In the genomic region with DNA sequence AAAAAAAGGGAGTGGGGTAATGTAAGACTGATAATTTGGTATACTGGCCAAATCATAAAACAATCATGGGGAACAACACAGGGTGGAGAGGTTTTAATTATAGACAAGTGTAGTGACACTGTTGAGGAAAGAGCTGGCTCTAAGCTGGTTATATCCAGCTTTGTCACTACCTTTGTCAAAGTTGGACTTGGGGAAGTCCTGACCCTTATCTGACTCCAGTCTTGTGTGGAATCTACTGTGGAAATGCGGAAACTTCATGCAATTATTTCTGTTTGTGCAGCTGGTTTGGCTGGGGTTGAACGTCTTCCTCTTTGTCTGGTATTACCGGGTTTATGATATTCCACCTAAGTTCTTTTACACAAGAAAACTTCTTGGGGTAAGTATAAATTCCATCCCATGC, we compare ENCODE assay signal across 19 cellular contexts. TPM values are rescaled to one million over a fixed set of nuclear protein-coding genes. Genes with fewer than 3 reads are reported as not detected.
DNase-seq lines count a peak whose midpoint lies in the region; ATAC-seq and TF ChIP-seq lines count a peak whose summit lies in the region.
"Had no signal": no experiment of that assay in that cellular context is flagged by ENCODE, and none has a peak within 500 bp of the region (broad histone marks: within the 10 kb centered on the region; RNA-seq: fewer than 3 reads in every experiment).

No MANE protein-coding gene starts in this region.

- no peaks in the 10 kb centered on the region for H3K36me3 ChIP-seq in subcutaneous abdominal adipose tissue (ENCODE audit: control insufficient read depth in 5 of 5, insufficient read depth in 5 of 5, low read length in 5 of 5)
- H3K36me3 ChIP-seq in CD4-positive, alpha-beta memory T cell (ENCODE audit: insufficient read depth, low read length) = no peaks in the 10 kb centered on the region
- H3K36me3 ChIP-seq: BLaER1, cardiac muscle cell had no signal

- intact Hi-C loops in activated B cell treated with CpG ODN at 0.5 μM for 24 hours (cut with micrococcal nuclease) = loop anchor here (2.0 kb wide), 1 partner anchor 15 kb away; no protein-coding TSS in a partner anchor
- intact Hi-C loops in CD4-positive, alpha-beta memory T cell (cut with micrococcal nuclease) = no loop called here

- no peak for DNase-seq in activated B cell treated with CpG ODN at 0.5 μM for 24 hours
- DNase-seq in NCI-H1048 (lab: John Stamatoyannopoulos, UW) = no peak
- no peak for DNase-seq in CD4-positive, alpha-beta memory T cell
- no peak for DNase-seq in COLO668 (lab: John Stamatoyannopoulos, UW; ENCODE audit: unreplicated experiment)
- DNase-seq: activated CD8-positive, alpha-beta T cell treated with anti-CD3 and anti-CD28 coated beads, Interleukin-2, amount 10 ng/mL, durations not matched to agents 7 days and 5 days; DMS79; effector CD4-positive, alpha-beta T cell; HCEC 1CT; NCI-H1092; NCI-H748 treated with DMSO at 0.1 percent for 48 hours; stimulated activated CD4-positive, alpha-beta T cell treated with anti-CD3 and anti-CD28 coated beads, Interleukin-2, amount 100 ng/mL, for 48 hours; testis had no signal

- peaks cover 0 to 11% (median 0%) of the 10 kb centered on the region in 5 donors for H3K27me3 ChIP-seq in subcutaneous abdominal adipose tissue (ENCODE audit: control insufficient read depth in 5 of 5, insufficient read depth in 4 of 5, low read length in 5 of 5)
- no peaks in the 10 kb centered on the region for H3K27me3 ChIP-seq in CD4-positive, alpha-beta memory T cell (ENCODE audit: insufficient read depth, low read length)
- H3K27me3 ChIP-seq: BLaER1, cardiac muscle cell, hepatocyte, testis had no signal

- H3K36me3 Mint-ChIP-seq in activated B cell treated with CpG ODN at 0.5 μM for 24 hours (ENCODE audit: low read depth) = peaks cover 50% of the 10 kb centered on the region
- no peaks in the 10 kb centered on the region for H3K36me3 Mint-ChIP-seq in CD4-positive, alpha-beta memory T cell

- CTCF ChIA-PET in activated B cell treated with CpG ODN at 0.5 μM for 24 hours (lab: Charles Lee) = interaction anchor here (1.0 to 2.2 kb wide), 3 partner anchors 36 to 43 kb away, joined by 3 to 17 read pairs (median 6); no protein-coding TSS in a partner anchor
- CTCF ChIA-PET in CD4-positive, alpha-beta memory T cell (lab: Charles Lee; ENCODE audit: partially characterized antibody) = no interaction called here

- POLR2A ChIA-PET in activated B cell treated with CpG ODN at 0.5 μM for 24 hours (lab: Charles Lee) = interaction anchor here (1.8 to 11.2 kb wide), 6 partner anchors 15 to 43 kb away, joined by 8 to 155 read pairs (median 27); no protein-coding TSS in a partner anchor
- POLR2A ChIA-PET in CD4-positive, alpha-beta memory T cell (lab: Charles Lee; ENCODE audit: partially characterized antibody) = no interaction called here

- H3K27ac ChIP-seq in subcutaneous abdominal adipose tissue (ENCODE audit: low read depth, low read length) = no peak overlapping the region
- H3K27ac ChIP-seq in CD4-positive, alpha-beta memory T cell (ENCODE audit: low read depth, low read length) = no peak overlapping the region
- H3K27ac ChIP-seq: BLaER1, cardiac muscle cell, hepatocyte, testis had no signal

- peak overlapping the region; percentile 86 for H3K4me3 Mint-ChIP-seq in activated B cell treated with CpG ODN at 0.5 μM for 24 hours
- no peak overlapping the region for H3K4me3 Mint-ChIP-seq in CD4-positive, alpha-beta memory T cell
- H3K4me3 Mint-ChIP-seq: activated CD8-positive, alpha-beta T cell treated with anti-CD3 and anti-CD28 coated beads, Interleukin-2, amount 10 ng/mL, durations not matched to agents 7 days and 5 days had no signal

- H3K27me3 Mint-ChIP-seq in activated B cell treated with CpG ODN at 0.5 μM for 24 hours = no peaks in the 10 kb centered on the region
- no peaks in the 10 kb centered on the region for H3K27me3 Mint-ChIP-seq in CD4-positive, alpha-beta memory T cell

- peak; percentile 17 for ATAC-seq in GM18502 (IDR thresholded peaks at IDR 0.05; ENCODE audit: poor library complexity, unreplicated experiment)
- ATAC-seq in HG02798 (IDR thresholded peaks at IDR 0.05; ENCODE audit: poor library complexity, unreplicated experiment) = peak; percentile 5
- no peak for ATAC-seq in activated B cell treated with CpG ODN at 0.5 μM for 24 hours (ENCODE audit: low read depth)
- ATAC-seq: activated CD8-positive, alpha-beta T cell treated with anti-CD3 and anti-CD28 coated beads, Interleukin-2, amount 10 ng/mL, durations not matched to agents 7 days and 5 days had no signal

- H3K9me3 Mint-ChIP-seq in activated B cell treated with CpG ODN at 0.5 μM for 24 hours = no peaks in the 10 kb centered on the region
- no peaks in the 10 kb centered on the region for H3K9me3 Mint-ChIP-seq in CD4-positive, alpha-beta memory T cell

- peaks cover 66% of the 10 kb centered on the region for H3K4me1 Mint-ChIP-seq in activated B cell treated with CpG ODN at 0.5 μM for 24 hours
- peaks cover 16 to 25% (median 19%) of the 10 kb centered on the region in 4 donors for H3K4me1 Mint-ChIP-seq in CD4-positive, alpha-beta memory T cell

- peak overlapping the region in 4 of 5 donors; percentile 0 to 18 (median 8) for H3K4me3 ChIP-seq in subcutaneous abdominal adipose tissue (ENCODE audit: low read depth in 1 of 5, low read length in 5 of 5)
- no peak overlapping the region for H3K4me3 ChIP-seq in CD4-positive, alpha-beta memory T cell (ENCODE audit: low read length in 2 of 2)
- H3K4me3 ChIP-seq: BLaER1, cardiac muscle cell, hepatocyte, testis had no signal

- TF ChIP-seq CTCF in activated B cell treated with CpG ODN at 0.5 μM for 24 hours (IDR thresholded peaks at IDR 0.05) = no peak

- peaks cover 0 to 8% (median 0%) of the 10 kb centered on the region in 5 donors for H3K4me1 ChIP-seq in subcutaneous abdominal adipose tissue (ENCODE audit: control insufficient read depth in 5 of 5, insufficient read depth in 5 of 5, low read length in 5 of 5)
- H3K4me1 ChIP-seq in CD4-positive, alpha-beta memory T cell (ENCODE audit: insufficient read depth, low read length) = peaks cover 25% of the 10 kb centered on the region
- H3K4me1 ChIP-seq: testis had no signal

- H3K9ac ChIP-seq in subcutaneous abdominal adipose tissue (ENCODE audit: low read length in 5 of 5) = no peak overlapping the region
- H3K9ac ChIP-seq: BLaER1 had no signal

- peak overlapping the region; percentile 89 for H3K27ac Mint-ChIP-seq in activated B cell treated with CpG ODN at 0.5 μM for 24 hours
- H3K27ac Mint-ChIP-seq in CD4-positive, alpha-beta memory T cell = no peak overlapping the region
- H3K27ac Mint-ChIP-seq: activated CD8-positive, alpha-beta T cell treated with anti-CD3 and anti-CD28 coated beads, Interleukin-2, amount 10 ng/mL, durations not matched to agents 7 days and 5 days had no signal

- no peaks in the 10 kb centered on the region for H3K9me3 ChIP-seq in subcutaneous abdominal adipose tissue (ENCODE audit: control insufficient read depth in 5 of 5, low read length in 5 of 5)
- no peaks in the 10 kb centered on the region for H3K9me3 ChIP-seq in CD4-positive, alpha-beta memory T cell (ENCODE audit: control insufficient read depth in 1 of 2, low read length in 2 of 2)
- H3K9me3 ChIP-seq: BLaER1, testis had no signal

RNA-seq across cellular contexts. Expression of gene CYBB, which starts 1.9 kb away (rescaled TPM):
- 155 and 165 TPM in 2 replicates for total RNA-seq in activated B cell treated with CpG ODN at 0.5 μM for 24 hours
- total RNA-seq in CD4-positive, alpha-beta memory T cell = 1 to 10 TPM; 6.3 to 8.1 TPM
- polyA plus RNA-seq in CD4-positive, alpha-beta memory T cell = under 1 TPM; 0.05 to 0.94 TPM
- total RNA-seq: activated CD8-positive, alpha-beta T cell treated with anti-CD3 and anti-CD28 coated beads, Interleukin-2, amount 10 ng/mL, durations not matched to agents 7 days and 5 days; RPMI7951 had no signal
- polyA plus RNA-seq: hepatocyte had no signal

Comparison
In these comparisons a context has a peak if more than half of its experiments do, and no peak if none do; other contexts are left out.
1. H3K4me3 ChIP-seq: peak in subcutaneous abdominal adipose tissue (4 of 5); none in CD4-positive, alpha-beta memory T cell (0 of 2).
2. RNA of gene CYBB, which starts 1.9 kb away (total RNA-seq): 155 to 165 TPM in activated B cell treated with CpG ODN at 0.5 μM for 24 hours; 6.3 to 8.1 TPM in CD4-positive, alpha-beta memory T cell; every median in the first group is over 10 times any median in the second.